ENCODE assay signal across 20 cellular contexts in genomic region chr1:156931974-156932710, GRCh38. TPM values are rescaled to one million over a fixed set of nuclear protein-coding genes. Genes with fewer than 3 reads are reported as not detected.
A peak's percentile ranks its signal among the peaks of the same experiment; 100 is the strongest.
DNase-seq lines count a peak whose midpoint lies in the region; ATAC-seq, FAIRE-seq and TF ChIP-seq lines count a peak whose summit lies in the region.
"Had no signal": no experiment of that assay in that cellular context is flagged by ENCODE, and none has a peak within 500 bp of the region (broad histone marks: within the 10 kb centered on the region; RNA-seq: fewer than 3 reads in every experiment).

No MANE protein-coding gene starts in this region.

- TF ChIP-seq EP300 in HepG2 (IDR thresholded peaks at IDR 0.05; ENCODE audit: low read depth in 2 of 2, low read length in 2 of 2) = no peak
- TF ChIP-seq EP300 in HepG2 (CRISPR knock-in tag; IDR thresholded peaks at IDR 0.05; ENCODE audit: borderline replicate concordance) = no peak

- H4K20me1 ChIP-seq in HepG2 (ENCODE audit: insufficient read depth, low read length) = no peaks in the 10 kb centered on the region

- H2AFZ ChIP-seq in HepG2 (ENCODE audit: low read length) = no peak overlapping the region

- POLR2A ChIA-PET in HepG2 (lab: Yijun Ruan, JAX) = no interaction called here

- H3K27ac ChIP-seq in HepG2 (ENCODE audit: extremely low read length, insufficient read depth, low read length) = no peak overlapping the region
- H3K27ac ChIP-seq: KMS-11 had no signal

- intact Hi-C loops in left ventricle myocardium superior (cut with micrococcal nuclease) = no loop called here
- intact Hi-C loops in cardiac septum (cut with DNase I) = no loop called here
- intact Hi-C loops in HepG2 (cut with micrococcal nuclease; ENCODE audit: unreplicated experiment) = no loop called here
- intact Hi-C loops in posterior vena cava (cut with DNase I) = no loop called here

- H3K9ac ChIP-seq in HepG2 (ENCODE audit: insufficient read depth, low read depth, low read length) = no peak overlapping the region
- H3K9ac ChIP-seq: KMS-11 had no signal

- H3K9me3 ChIP-seq in HepG2 (ENCODE audit: low read length) = no peaks in the 10 kb centered on the region
- H3K9me3 ChIP-seq: HAP-1 had no signal

- peaks cover 17% of the 10 kb centered on the region for H3K4me1 ChIP-seq in HepG2 (ENCODE audit: insufficient read depth, low read length)
- H3K4me1 ChIP-seq: HAP-1 had no signal

- no peak for DNase-seq in left ventricle myocardium superior
- DNase-seq in cardiac septum (ENCODE audit: low spot score) = no peak
- no peak for DNase-seq in HepG2 (ENCODE audit: low spot score)
- peak; percentile 66 for DNase-seq in posterior vena cava (ENCODE audit: low spot score)
- DNase-seq in activated CD4-positive, CD25-positive, alpha-beta regulatory T cell treated with anti-CD3 and anti-CD28 coated beads, Interleukin-2, amount 50 U/mL, for 72 hours = no peak
- DNase-seq: C1 segment of cervical spinal cord, COR-L47, EL, NCI-H1092, NCI-H2227 treated with DMSO at 0.1 percent for 48 hours, NCI-H526 had no signal

- TF ChIP-seq CTCF in HepG2 (CRISPR knock-in tag; IDR thresholded peaks at IDR 0.05) = no peak

- no peak for TF ChIP-seq POLR2A in HepG2 (IDR thresholded peaks at IDR 0.05; ENCODE audit: insufficient read depth in 1 of 2, low read depth in 2 of 2, low read length in 2 of 2)

- H3K4me3 ChIP-seq in HepG2 (replicated peaks in 1 of 3; ENCODE audit: insufficient read depth in 1 of 3, low read depth in 2 of 3, low read length in 3 of 3) = peak overlapping the region in 1 of 3 experiments; percentile 45; a peak in 2 of 6 replicates
- H3K4me3 ChIP-seq: HAP-1 had no signal

- H3K79me2 ChIP-seq in HepG2 (ENCODE audit: insufficient read depth, low read length) = no peaks in the 10 kb centered on the region

- CTCF ChIA-PET in HepG2 (lab: Yijun Ruan, JAX; ENCODE audit: low intra/inter-chr PET ratio, low total read pairs) = no interaction called here

- 59% methylated on average over 5 of the region's 8 CpGs for WGBS in HepG2 (ENCODE audit: low lambda C conversion rate)

- ATAC-seq in left ventricle myocardium superior = peak; percentile 16
- ATAC-seq in HepG2 = peak; percentile 4
- no peak for ATAC-seq in HG03354 (IDR thresholded peaks at IDR 0.05; ENCODE audit: poor library complexity, severe bottlenecking, unreplicated experiment)
- no peak for ATAC-seq in GM19328 (IDR thresholded peaks at IDR 0.05; ENCODE audit: unreplicated experiment)
- ATAC-seq in GM18858 (IDR thresholded peaks at IDR 0.05; ENCODE audit: unreplicated experiment) = no peak
- ATAC-seq: Panc1, Right ventricle myocardium inferior had no signal

- FAIRE-seq in HepG2 (lab: Jason Lieb, UNC) = no peak

- no peak for TF ChIP-seq RAD21 in HepG2 (CRISPR knock-in tag; IDR thresholded peaks at IDR 0.05)

- 0 out of 5 replicates have a peak, but pooled peaks cover 0 to 4% of the 10 kb centered on the region in 2 experiments for H3K36me3 ChIP-seq in HepG2 (replicated peaks in 1 of 2; ENCODE audit: control insufficient read depth in 1 of 2, insufficient read depth in 2 of 2, low read length in 2 of 2)
- H3K36me3 ChIP-seq: HAP-1 had no signal

- in situ Hi-C loops in HepG2 (cut with HindIII; ENCODE audit: extremely low pct_ligation_motif_present, low pct_unique_long_range_greater_than_20kb) = no loop called here

- H3K4me2 ChIP-seq in HepG2 (ENCODE audit: low read depth, low read length) = peak overlapping the region; percentile 74
- H3K4me2 ChIP-seq: KMS-11 had no signal

- no TSS peak for BruUV-seq in HepG2 (replicated peaks; lab: Mats Ljungman, UMichigan)

- H3K27me3 ChIP-seq in HepG2 (ENCODE audit: control insufficient read depth in 1 of 2, insufficient read depth in 2 of 2, low read length in 2 of 2) = peaks cover 3 to 31% of the 10 kb centered on the region in 2 experiments; a peak in 4 of 5 replicates

TF ChIP-seq in HepG2, 621 proteins besides CTCF, POLR2A, EP300 and RAD21 (continues in another document):
- TF ChIP-seq JARID2 (CRISPR knock-in tag; IDR thresholded peaks at IDR 0.05; ENCODE audit: insufficient replicate concordance) (no peak), PBX2 (CRISPR knock-in tag; IDR thresholded peaks at IDR 0.05) (no peak), BATF2 (CRISPR knock-in tag; IDR thresholded peaks at IDR 0.05) (no peak), ATF5 (CRISPR knock-in tag; IDR thresholded peaks at IDR 0.05; ENCODE audit: low read depth) (no peak), ZNF431 (CRISPR knock-in tag; IDR thresholded peaks at IDR 0.05; ENCODE audit: borderline replicate concordance, low read depth) (no peak), NFIB (CRISPR knock-in tag; IDR thresholded peaks at IDR 0.05; ENCODE audit: borderline replicate concordance) (no peak)

RNA-seq across cellular contexts. Expression of gene LRRC71, which starts 11.7 kb away (rescaled TPM):
- total RNA-seq in left ventricle myocardium superior (0.17 TPM), cardiac septum (not detected), HepG2 (2016; rRNA removed; fragmentation: Illumina TruSeq; extraction: Trizol) (not detected in 2 replicates), posterior vena cava (not detected)
- not detected in 2 replicates for total RNA-seq in HepG2 (2016; cell fraction: cytosol; rRNA removed; fragmentation: Illumina TruSeq; extraction: Trizol; ENCODE audit: low read depth)
- total RNA-seq in HepG2 (2016; cell fraction: insoluble cytoplasmic fraction; rRNA removed; fragmentation: Illumina TruSeq; extraction: Trizol) = not detected in 2 replicates
- total RNA-seq in HepG2 (2016; cell fraction: membrane; rRNA removed; fragmentation: Illumina TruSeq; extraction: Trizol) = not detected in 2 replicates
- total RNA-seq in HepG2 (2016; cell fraction: nucleus; rRNA removed; fragmentation: Illumina TruSeq; extraction: Trizol) = not detected in 2 replicates
- not detected in 2 replicates for polyA plus RNA-seq in HepG2 (2011; rRNA removed)
- not detected in 2 replicates for polyA plus RNA-seq in HepG2 (2011; cell fraction: cytosol; rRNA removed)
- not detected in 2 replicates for polyA plus RNA-seq in HepG2 (2011; cell fraction: nucleus; rRNA removed)
- not detected in 2 replicates for polyA plus RNA-seq in HepG2 (2012)
- not detected in 2 replicates for polyA plus RNA-seq in HepG2 (2016; cell fraction: cytosol; fragmentation: Illumina TruSeq; extraction: Trizol; ENCODE audit: low read depth)
- not detected in 2 replicates for polyA plus RNA-seq in HepG2 (2016; cell fraction: insoluble cytoplasmic fraction; fragmentation: Illumina TruSeq; extraction: Trizol; ENCODE audit: low read depth)
- not detected in 2 replicates for polyA plus RNA-seq in HepG2 (2016; cell fraction: membrane; fragmentation: Illumina TruSeq; extraction: Trizol; ENCODE audit: low read depth)
- not detected in 2 replicates for polyA plus RNA-seq in HepG2 (2016; cell fraction: nucleus; fragmentation: Illumina TruSeq; extraction: Trizol; ENCODE audit: insufficient read depth, low read depth)
- polyA minus RNA-seq in HepG2 (2011; rRNA and poly(A)+ RNA removed; ENCODE audit: low replicate concordance) = not detected in 2 replicates
- not detected in 2 replicates for polyA minus RNA-seq in HepG2 (2011; cell fraction: cytosol; rRNA and poly(A)+ RNA removed)
- not detected in 2 replicates for polyA minus RNA-seq in HepG2 (2011; cell fraction: nucleus; rRNA and poly(A)+ RNA removed)
- total RNA-seq: A172, MCF 10A, Right ventricle myocardium inferior had no signal

RNA-seq across cellular contexts. Expression of gene PEAR1, which starts 38.6 kb away (rescaled TPM):
- total RNA-seq in left ventricle myocardium superior (8.2 TPM), cardiac septum (5.6 TPM), HepG2 (2016; rRNA removed; fragmentation: Illumina TruSeq; extraction: Trizol) (0.06 and 0.27 TPM in 2 replicates), posterior vena cava (10 to 100 TPM; 14.5 to 14.6 TPM)
- total RNA-seq in HepG2 (2016; cell fraction: cytosol; rRNA removed; fragmentation: Illumina TruSeq; extraction: Trizol; ENCODE audit: low read depth) = not detected in 2 replicates
- total RNA-seq in HepG2 (2016; cell fraction: insoluble cytoplasmic fraction; rRNA removed; fragmentation: Illumina TruSeq; extraction: Trizol) = 0.09 TPM in 1 of 2 replicates, not detected in the other
- 0.07 TPM in 1 of 2 replicates, not detected in the other for total RNA-seq in HepG2 (2016; cell fraction: membrane; rRNA removed; fragmentation: Illumina TruSeq; extraction: Trizol)
- total RNA-seq in HepG2 (2016; cell fraction: nucleus; rRNA removed; fragmentation: Illumina TruSeq; extraction: Trizol) = not detected in 2 replicates
- polyA plus RNA-seq in HepG2 (2011; rRNA removed) = 0.39 and 0.41 TPM in 2 replicates
- 0.12 and 0.20 TPM in 2 replicates for polyA plus RNA-seq in HepG2 (2011; cell fraction: cytosol; rRNA removed)
- 1.7 and 2.6 TPM in 2 replicates for polyA plus RNA-seq in HepG2 (2011; cell fraction: nucleus; rRNA removed)
- 0.03 and 0.21 TPM in 2 replicates for polyA plus RNA-seq in HepG2 (2012)
- 0.10 TPM in 1 of 2 replicates, not detected in the other for polyA plus RNA-seq in HepG2 (2016; cell fraction: cytosol; fragmentation: Illumina TruSeq; extraction: Trizol; ENCODE audit: low read depth)
- not detected in 2 replicates for polyA plus RNA-seq in HepG2 (2016; cell fraction: insoluble cytoplasmic fraction; fragmentation: Illumina TruSeq; extraction: Trizol; ENCODE audit: low read depth)
- polyA plus RNA-seq in HepG2 (2016; cell fraction: membrane; fragmentation: Illumina TruSeq; extraction: Trizol; ENCODE audit: low read depth) = 0.06 and 0.17 TPM in 2 replicates
- 0.79 and 1.1 TPM in 2 replicates for polyA plus RNA-seq in HepG2 (2016; cell fraction: nucleus; fragmentation: Illumina TruSeq; extraction: Trizol; ENCODE audit: insufficient read depth, low read depth)
- polyA minus RNA-seq in HepG2 (2011; rRNA and poly(A)+ RNA removed; ENCODE audit: low replicate concordance) = 0.20 and 0.98 TPM in 2 replicates
- not detected in 2 replicates for polyA minus RNA-seq in HepG2 (2011; cell fraction: cytosol; rRNA and poly(A)+ RNA removed)
- polyA minus RNA-seq in HepG2 (2011; cell fraction: nucleus; rRNA and poly(A)+ RNA removed) = 0.13 and 0.50 TPM in 2 replicates

Comparison
In these comparisons a context has a peak if more than half of its experiments do, and no peak if none do; other contexts are left out.
1. ATAC-seq: peak in left ventricle myocardium superior (single experiment) and HepG2 (single experiment); none in HG03354 (single experiment), GM19328 (single experiment) and GM18858 (single experiment).